In genomic region chr5:96628406-96628805, GRCh38 we compare ENCODE assay signal across 21 cellular contexts.
"Had no signal": no experiment of that assay in that cellular context is flagged by ENCODE, and none has a peak within 500 bp of the region (broad histone marks: within the 10 kb centered on the region; RNA-seq: fewer than 3 reads in every experiment).

No MANE protein-coding gene starts in this region.

- H3K36me3 ChIP-seq: tibial nerve, uterus, WERI-Rb-1 had no signal

- H3K4me1 Mint-ChIP-seq: nephron had no signal

- H3K27me3 Mint-ChIP-seq: activated naive CD8-positive, alpha-beta T cell had no signal

- H3K27ac Mint-ChIP-seq: activated naive CD8-positive, alpha-beta T cell; nephron; T-helper 1 cell treated with Interleukin-12 subunit alpha and Interleukin-12 subunit beta and Interleukin-4 antibody, amounts not matched to agents 30 μg/mL and 1 μg/mL, for 36 hours had no signal

- H3K4me3 ChIP-seq: lung, tibial nerve, uterus had no signal

- H3K27ac ChIP-seq: tibial nerve, uterus, WERI-Rb-1 had no signal

- H3K36me3 Mint-ChIP-seq: activated naive CD8-positive, alpha-beta T cell had no signal

- H3K9me3 ChIP-seq: tibial nerve, uterus had no signal

- H3K4me3 Mint-ChIP-seq: activated naive CD8-positive, alpha-beta T cell; nephron; T-helper 1 cell treated with Interleukin-12 subunit alpha and Interleukin-12 subunit beta and Interleukin-4 antibody, amounts not matched to agents 30 μg/mL and 1 μg/mL, for 36 hours had no signal

- H3K27me3 ChIP-seq: foreskin keratinocyte, tibial nerve, uterus had no signal

- ATAC-seq: foreskin keratinocyte had no signal

- DNase-seq: activated CD4-positive, alpha-beta T cell treated with anti-CD3 and anti-CD28 coated beads, Interleukin-2, amount 50 U/mL, for 4 hours; activated gamma-delta T cell treated with Interleukin-2 at 50 U/mL for 16 hours; dermis blood vessel endothelial cell; effector memory CD8-positive, alpha-beta T cell; foreskin keratinocyte; hippocampal formation; midbrain; posterior cingulate gyrus; retina; stimulated activated CD4-positive, alpha-beta T cell treated with anti-CD3 and anti-CD28 coated beads, Interleukin-12 subunit alpha, Interleukin-12 subunit beta, amount 100 ng/mL, for 4 hours; stimulated activated CD4-positive, alpha-beta T cell treated with anti-CD3 and anti-CD28 coated beads, Interleukin-1b, Interleukin-23, amount 100 ng/mL, for 48 hours; stimulated activated CD8-positive, alpha-beta memory T cell treated with anti-CD3 and anti-CD28 coated beads, Interleukin-4, amount 100 ng/mL, for 48 hours; stimulated activated naive CD4-positive, alpha-beta T cell treated with Interleukin-2 at 50 U/mL for 16 hours; substantia nigra; uterus; WERI-Rb-1 had no signal

- H3K9me3 Mint-ChIP-seq: effector memory CD8-positive, alpha-beta T cell; nephron; T-helper 1 cell treated with Interleukin-12 subunit alpha and Interleukin-12 subunit beta and Interleukin-4 antibody, amounts not matched to agents 30 μg/mL and 1 μg/mL, for 36 hours had no signal

- H3K4me1 ChIP-seq: uterus had no signal
